ENCODE assay signal across 1 cellular context in the genomic region with DNA sequence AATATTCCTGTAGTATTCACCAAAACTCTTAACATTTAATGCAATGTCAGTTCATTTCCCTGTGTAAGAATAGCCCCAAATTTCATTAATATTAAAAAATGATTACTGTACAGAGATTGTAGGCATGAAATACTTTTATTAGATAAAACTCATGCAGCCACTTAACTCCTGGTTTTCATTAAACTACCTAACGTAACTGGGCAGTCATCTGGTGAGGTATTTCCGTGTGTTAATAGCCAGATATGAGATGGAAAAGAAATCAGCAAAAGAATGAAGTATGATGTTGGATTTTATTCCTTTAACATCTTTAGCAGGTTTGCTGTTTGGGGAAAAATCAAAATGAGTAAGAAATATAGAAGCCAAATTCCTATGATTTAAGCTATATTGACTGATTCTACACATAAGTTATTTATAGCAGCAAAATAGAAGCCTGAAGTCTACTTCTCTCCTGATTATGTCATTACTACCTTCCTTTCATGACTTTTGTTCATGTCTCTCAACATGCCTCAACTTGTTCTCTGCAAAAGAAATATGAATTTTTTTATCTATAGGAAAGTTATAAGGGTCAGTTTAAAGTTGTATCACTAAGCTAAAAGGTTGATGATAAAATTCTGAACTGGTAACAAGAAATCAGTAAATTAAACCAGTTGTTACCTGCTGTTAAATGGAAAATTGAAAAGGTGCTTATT.
TF ChIP-seq lines count a peak whose summit lies in the region.

No MANE protein-coding gene starts in this region.

TF ChIP-seq in endothelial cell of umbilical vein, 7 proteins besides CTCF, POLR2A, EP300 and RAD21:
- TF ChIP-seq JUN (IDR thresholded peaks at IDR 0.05; ENCODE audit: borderline replicate concordance, insufficient read depth, insufficient read length, low read depth), result no peak
- no peak for TF ChIP-seq FOS (IDR thresholded peaks at IDR 0.05; ENCODE audit: borderline replicate concordance, insufficient read depth, low read length)
- no peak for TF ChIP-seq EZH2 (IDR thresholded peaks at IDR 0.05; ENCODE audit: borderline replicate concordance, low read depth, low read length, severe bottlenecking)
- no peak for TF ChIP-seq MYC (IDR thresholded peaks at IDR 0.05; ENCODE audit: low read depth, low read length)
- no peak for TF ChIP-seq GATA2 (IDR thresholded peaks at IDR 0.05; ENCODE audit: insufficient read depth, insufficient read length, low read depth, low read length)
- TF ChIP-seq, protein P1, sequence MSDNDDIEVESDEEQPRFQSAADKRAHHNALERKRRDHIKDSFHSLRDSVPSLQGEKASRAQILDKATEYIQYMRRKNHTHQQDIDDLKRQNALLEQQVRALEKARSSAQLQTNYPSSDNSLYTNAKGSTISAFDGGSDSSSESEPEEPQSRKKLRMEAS (IDR thresholded peaks at IDR 0.05; ENCODE audit: insufficient read depth, insufficient read length), result no peak
- no peak for TF ChIP-seq POLR2AphosphoS5 (IDR thresholded peaks at IDR 0.05; ENCODE audit: insufficient read depth, low read depth, low read length)
